13 cellular contexts compared by ENCODE assay signal in the genomic region with DNA sequence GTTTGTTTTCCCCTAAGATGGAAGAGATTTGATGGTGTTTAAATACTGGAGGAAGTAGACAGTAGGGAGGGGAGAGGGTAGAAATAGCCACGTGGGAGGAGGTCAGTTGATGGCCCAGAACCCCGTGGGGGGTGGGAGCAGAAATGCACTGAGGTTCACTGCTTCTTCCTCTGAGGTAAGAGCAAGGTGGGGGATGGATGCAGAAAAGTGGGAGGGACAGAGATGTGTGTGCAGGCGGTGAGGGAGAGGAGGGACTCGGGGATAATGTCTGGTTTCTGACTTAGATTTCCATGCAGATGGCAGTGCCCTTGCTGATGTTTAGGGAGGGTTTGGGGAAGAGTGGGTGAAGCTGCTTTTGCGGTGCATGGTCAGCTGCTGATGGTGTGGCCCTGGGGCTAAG.
"Had no signal": no experiment of that assay in that cellular context is flagged by ENCODE, and none has a peak within 500 bp of the region (broad histone marks: within the 10 kb centered on the region; RNA-seq: fewer than 3 reads in every experiment).

No MANE protein-coding gene starts in this region.

- H3K36me3 ChIP-seq: ovary, suprapubic skin had no signal

- H3K4me1 Mint-ChIP-seq: T-cell had no signal

- H3K27ac Mint-ChIP-seq: activated CD4-positive, alpha-beta T cell treated with anti-CD3 and anti-CD28 coated beads for 36 hours; activated naive CD8-positive, alpha-beta T cell treated with anti-CD3 and anti-CD28 coated beads, Interleukin-2, amount 50 U/mL, for 24 hours; nephron; T-cell had no signal

- H3K36me3 Mint-ChIP-seq: T-cell had no signal

- ATAC-seq: activated CD4-positive, alpha-beta T cell treated with anti-CD3 and anti-CD28 coated beads for 36 hours; activated naive CD8-positive, alpha-beta T cell treated with anti-CD3 and anti-CD28 coated beads, Interleukin-2, amount 50 U/mL, for 24 hours; left lobe of liver; T-cell had no signal

- H3K9me3 ChIP-seq: ovary, suprapubic skin had no signal

- H3K27ac ChIP-seq: ovary, suprapubic skin, VCaP had no signal

- DNase-seq: activated CD4-positive, alpha-beta T cell treated with anti-CD3 and anti-CD28 coated beads for 36 hours; activated naive CD4-positive, alpha-beta T cell treated with Interleukin-2 at 50 U/mL for 16 hours; activated naive CD8-positive, alpha-beta T cell treated with anti-CD3 and anti-CD28 coated beads, Interleukin-2, amount 50 U/mL, for 24 hours; cortex of kidney; effector memory CD4-positive, alpha-beta T cell; stimulated activated CD4-positive, alpha-beta T cell treated with anti-CD3 and anti-CD28 coated beads, Interleukin-2, amount 100 ng/mL, for 48 hours; stimulated activated naive CD4-positive, alpha-beta T cell treated with Interleukin-2 at 50 U/mL for 16 hours; T-cell had no signal

- H3K4me3 Mint-ChIP-seq: activated CD4-positive, alpha-beta T cell treated with anti-CD3 and anti-CD28 coated beads for 36 hours; activated naive CD8-positive, alpha-beta T cell treated with anti-CD3 and anti-CD28 coated beads, Interleukin-2, amount 50 U/mL, for 24 hours; nephron; T-cell had no signal

- H3K4me3 ChIP-seq: ovary, suprapubic skin had no signal

- H3K27me3 ChIP-seq: ovary, suprapubic skin had no signal
